1 cellular context compared by ENCODE assay signal in genomic region chr7:43604251-43604650, GRCh38.
TF ChIP-seq lines count a peak whose summit lies in the region.

No MANE protein-coding gene starts in this region.

TF ChIP-seq in K562, 482 proteins besides CTCF, POLR2A, EP300 and RAD21 (continued from another document):
- TF ChIP-seq ZBTB5 (IDR thresholded peaks at IDR 0.05) (no peak), ARHGAP35 (IDR thresholded peaks at IDR 0.05; ENCODE audit: partially characterized antibody) (no peak), RBFOX2 (IDR thresholded peaks at IDR 0.05; ENCODE audit: low read depth, low read length) (no peak), HDAC1 (IDR thresholded peaks at IDR 0.05) (peak in 1 of 2 experiments; percentile 56; a peak in 1 of 4 replicates), ZZZ3 (IDR thresholded peaks at IDR 0.05) (no peak), ZNF12 (CRISPR knock-in tag; IDR thresholded peaks at IDR 0.05) (no peak), KDM1A (IDR thresholded peaks at IDR 0.05) (peak; percentile 31 to 34; a peak in 2 of 4 replicates), DMBX1 (CRISPR knock-in tag; IDR thresholded peaks at IDR 0.05; ENCODE audit: borderline replicate concordance) (no peak), ATF4 (CRISPR knock-in tag; IDR thresholded peaks at IDR 0.05) (no peak), HLTF (IDR thresholded peaks at IDR 0.05) (no peak), PML (IDR thresholded peaks at IDR 0.05; ENCODE audit: low read length) (no peak), HMG20B (CRISPR knock-in tag; IDR thresholded peaks at IDR 0.05) (no peak), ZNF717 (CRISPR knock-in tag; IDR thresholded peaks at IDR 0.05) (no peak), MNT (conservative IDR thresholded peaks at IDR 0.05) (no peak), BCOR (IDR thresholded peaks at IDR 0.05) (peak; percentile 80), WHSC1 (IDR thresholded peaks at IDR 0.05; ENCODE audit: low read length) (no peak), CXXC5 (CRISPR knock-in tag; IDR thresholded peaks at IDR 0.05) (no peak), ZNF263 (CRISPR knock-in tag; IDR thresholded peaks at IDR 0.05; ENCODE audit: borderline replicate concordance) (no peak), CBX2 (IDR thresholded peaks at IDR 0.05; ENCODE audit: insufficient read depth, low read length, poor library complexity, severe bottlenecking) (no peak), ZFP1 (CRISPR knock-in tag; IDR thresholded peaks at IDR 0.05) (no peak), ZNF165 (CRISPR knock-in tag; IDR thresholded peaks at IDR 0.05; ENCODE audit: borderline replicate concordance) (no peak), KHSRP (IDR thresholded peaks at IDR 0.05) (no peak), ZNF280A (IDR thresholded peaks at IDR 0.05; ENCODE audit: low read depth, partially characterized antibody) (peak; percentile 60), PURB (CRISPR knock-in tag; IDR thresholded peaks at IDR 0.05; ENCODE audit: low read depth) (no peak), TFAM (CRISPR knock-in tag; conservative IDR thresholded peaks at IDR 0.05) (no peak), CGGBP1 (CRISPR knock-in tag; IDR thresholded peaks at IDR 0.05) (no peak), MAFK (IDR thresholded peaks at IDR 0.05; ENCODE audit: low read length) (no peak), SMARCC2 (IDR thresholded peaks at IDR 0.05; ENCODE audit: low read depth) (no peak), HSF4 (CRISPR knock-in tag; IDR thresholded peaks at IDR 0.05; ENCODE audit: borderline replicate concordance) (no peak), ZBTB34 (CRISPR knock-in tag; IDR thresholded peaks at IDR 0.05) (no peak)
